In the genomic region with DNA sequence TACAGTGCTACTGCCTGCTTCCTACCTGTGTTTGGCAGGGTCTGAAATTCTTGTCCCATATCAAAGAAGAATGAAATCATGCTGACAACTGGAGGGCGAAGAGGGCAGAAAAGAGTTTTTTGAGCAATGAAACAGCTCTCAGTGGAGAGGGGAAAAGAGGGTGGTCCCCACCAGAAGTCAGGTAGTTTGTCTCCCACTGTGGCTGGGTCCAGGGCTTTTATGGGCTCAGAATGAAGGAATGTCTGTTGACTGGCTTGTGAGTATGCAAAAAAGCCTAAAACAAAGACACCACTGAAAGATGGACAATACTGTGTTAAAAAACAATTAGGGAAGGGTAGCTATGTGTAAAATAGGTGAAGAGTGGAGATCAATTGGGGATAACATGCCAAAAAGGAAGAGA, we compare ENCODE assay signal across 23 cellular contexts.
"Had no signal": no experiment of that assay in that cellular context is flagged by ENCODE, and none has a peak within 500 bp of the region (broad histone marks: within the 10 kb centered on the region; RNA-seq: fewer than 3 reads in every experiment).

No MANE protein-coding gene starts in this region.

- H3K4me1 Mint-ChIP-seq: T-helper 17 cell had no signal

- H3K27me3 Mint-ChIP-seq: T-helper 17 cell had no signal

- FAIRE-seq: HepG2, RCC 7860 had no signal

- H3K9ac ChIP-seq: SK-N-SH had no signal

- H3K27ac ChIP-seq: RWPE1 had no signal

- H3K9me2 ChIP-seq: SK-N-SH had no signal

- H3K27ac Mint-ChIP-seq: T-helper 17 cell had no signal

- H3K9me3 ChIP-seq: SK-N-SH had no signal

- DNase-seq: IMR-90, Kasumi-1, KG1, MM.1S, NCI-H1092 treated with DMSO at 0.1 percent for 48 hours, NCI-H1436, NCI-H187, NCI-H2029, NCI-H2081 treated with DMSO at 0.1 percent for 48 hours, NCI-H2171, NCI-H226, NCI-H446, NCI-H510A, NCI-H524 treated with DMSO at 0.1 percent for 48 hours, NCI-H69, NCI-H774, SHP77, SK-N-SH, T-helper 1 cell, T-helper 17 cell had no signal

- H3K4me2 ChIP-seq: SK-N-SH had no signal

- ATAC-seq: HepG2, T-helper 17 cell had no signal

- H3K4me3 Mint-ChIP-seq: T-helper 17 cell had no signal
